Comparison of ENCODE assay signal across 8 cellular contexts in the genomic region with DNA sequence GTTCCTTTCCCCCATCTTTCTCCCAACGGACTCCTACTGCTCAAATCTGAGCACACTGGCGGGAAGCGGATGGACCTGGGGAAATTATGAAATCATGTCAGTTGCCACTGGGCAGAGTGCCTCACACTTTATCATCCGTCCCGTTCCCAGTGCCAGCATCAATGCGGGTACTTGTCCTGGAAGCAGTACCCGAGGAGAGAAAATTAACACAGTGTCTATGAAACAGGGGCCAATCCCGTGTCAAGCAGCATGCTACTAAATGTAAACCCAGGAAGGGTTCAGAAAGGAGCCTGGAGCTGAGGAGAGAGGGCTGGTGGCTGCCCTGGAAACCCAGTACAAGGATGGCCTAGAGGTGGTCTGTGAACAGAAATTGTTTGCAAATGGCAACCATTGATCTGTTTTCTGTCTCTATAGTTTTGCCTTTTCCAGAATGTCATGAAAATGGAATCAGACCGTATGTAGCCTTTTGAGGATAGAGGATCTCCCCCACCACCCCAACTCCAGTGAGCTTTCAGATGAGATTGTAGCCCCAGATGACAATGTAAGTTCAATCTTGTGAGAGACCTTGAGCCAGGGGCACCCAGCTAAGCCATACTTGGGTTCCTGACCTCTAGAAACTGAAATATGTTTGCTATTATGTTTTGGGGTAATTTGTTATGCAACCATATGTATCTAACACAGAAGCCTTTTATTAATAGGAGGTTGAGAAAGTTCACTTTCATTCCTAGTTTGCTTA. TPM values are rescaled to one million over a fixed set of nuclear protein-coding genes. Genes with fewer than 3 reads are reported as not detected.
DNase-seq lines count a peak whose midpoint lies in the region; TF ChIP-seq lines count a peak whose summit lies in the region.

No MANE protein-coding gene starts in this region.

- H3K27ac ChIP-seq in breast epithelium (peak overlapping the region; percentile 74 to 79), layer of hippocampus (ENCODE audit: low read depth, low read length) (peak overlapping the region; percentile 35), subcutaneous abdominal adipose tissue (ENCODE audit: low read depth, low read length) (peak overlapping the region; percentile 96)

- TF ChIP-seq POLR2A in breast epithelium (IDR thresholded peaks at IDR 0.05) = no peak

- H3K4me3 ChIP-seq in breast epithelium = peak overlapping the region; percentile 54 to 77 (median 77)
- peak overlapping the region; percentile 80 to 86 (median 85) for H3K4me3 ChIP-seq in subcutaneous abdominal adipose tissue (ENCODE audit: low read depth in 1 of 5, low read length in 5 of 5)

- peak overlapping the region; percentile 71 to 94 (median 88) for H3K9ac ChIP-seq in subcutaneous abdominal adipose tissue (ENCODE audit: low read length in 5 of 5)

- H3K4me1 ChIP-seq in breast epithelium (no peaks in the 10 kb centered on the region), subcutaneous abdominal adipose tissue (ENCODE audit: control insufficient read depth in 5 of 5, insufficient read depth in 5 of 5, low read length in 5 of 5) (peaks cover 3 to 27% (median 24%) of the 10 kb centered on the region in 5 donors)

- no peaks in the 10 kb centered on the region for H3K27me3 ChIP-seq in breast epithelium
- no peaks in the 10 kb centered on the region for H3K27me3 ChIP-seq in layer of hippocampus (ENCODE audit: control insufficient read depth, insufficient read depth, low read length)
- no peaks in the 10 kb centered on the region for H3K27me3 ChIP-seq in subcutaneous abdominal adipose tissue (ENCODE audit: control insufficient read depth in 5 of 5, insufficient read depth in 4 of 5, low read length in 5 of 5)

- no peak for TF ChIP-seq CTCF in breast epithelium (IDR thresholded peaks at IDR 0.05)
- TF ChIP-seq CTCF in GM20000 (IDR thresholded peaks at IDR 0.05; ENCODE audit: extremely low read depth, missing control alignments) = no peak

- H3K36me3 ChIP-seq in breast epithelium (no peaks in the 10 kb centered on the region), subcutaneous abdominal adipose tissue (ENCODE audit: control insufficient read depth in 5 of 5, insufficient read depth in 5 of 5, low read length in 5 of 5) (no peaks in the 10 kb centered on the region)

- H3K9me3 ChIP-seq in breast epithelium (no peaks in the 10 kb centered on the region), subcutaneous abdominal adipose tissue (ENCODE audit: control insufficient read depth in 5 of 5, low read length in 5 of 5) (no peaks in the 10 kb centered on the region)

- intact Hi-C loops in breast epithelium (cut with DNase I; ENCODE audit: low total_unique reads) = no loop called here

- DNase-seq in DMS 273 (lab: John Stamatoyannopoulos, UW; ENCODE audit: unreplicated experiment) (peak; percentile 67), MV-4-11 (lab: John Stamatoyannopoulos, UW) (peak; percentile 60), breast epithelium (ENCODE audit: low spot score in 2 of 2) (no peak), HUDEP-2 (lab: John Stamatoyannopoulos, UW; ENCODE audit: unreplicated experiment in 76 of 76) (no peak), NCI-H510A treated with DMSO at 0.1 percent for 48 hours (lab: John Stamatoyannopoulos, UW) (no peak), GM20000 (ENCODE audit: low spot score) (no peak)

RNA-seq across cellular contexts. Expression of gene CDKL1, which starts 0.9 kb away (rescaled TPM):
- 10 to 100 TPM in 2 of 3 donors, 1 to 10 TPM in 1; 9.2 to 23.4 (median 10.5) TPM for total RNA-seq in breast epithelium

Comparison
In these comparisons a context has a peak if more than half of its experiments do, and no peak if none do; other contexts are left out.
1. DNase-seq: peak in DMS 273 (single experiment) and MV-4-11 (single experiment); none in breast epithelium (0 of 2), HUDEP-2 (0 of 76), NCI-H510A treated with DMSO at 0.1 percent for 48 hours (single experiment) and GM20000 (single experiment).
2. H3K27ac ChIP-seq: peak in every context shown above with its lines; median percentile 96 in subcutaneous abdominal adipose tissue; 76 in breast epithelium; 35 in layer of hippocampus.